ENCODE assay signal across 18 cellular contexts in genomic region chr1:94398356-94398755, GRCh38.
"Had no signal": no experiment of that assay in that cellular context is flagged by ENCODE, and none has a peak within 500 bp of the region (broad histone marks: within the 10 kb centered on the region; RNA-seq: fewer than 3 reads in every experiment).

No MANE protein-coding gene starts in this region.

- H3K9me3 ChIP-seq: neutrophil, pancreas, psoas muscle, right atrium auricular region, suprapubic skin, tibial nerve had no signal

- H3K4me1 ChIP-seq: psoas muscle, right atrium auricular region, tibial nerve had no signal

- H3K27me3 ChIP-seq: neutrophil, pancreas, right atrium auricular region, suprapubic skin, tibial nerve had no signal

- H3K4me3 ChIP-seq: pancreas, psoas muscle, right atrium auricular region, suprapubic skin, tibial nerve had no signal

- DNase-seq: activated CD4-positive, alpha-beta memory T cell treated with anti-CD3 and anti-CD28 coated beads for 36 hours; activated CD4-positive, alpha-beta T cell treated with anti-CD3 and anti-CD28 coated beads for 48 hours; activated effector memory CD4-positive, alpha-beta T cell treated with anti-CD3 and anti-CD28 coated beads, Interleukin-2, amount 50 U/mL, for 16 hours; activated naive CD4-positive, alpha-beta T cell treated with anti-CD3 and anti-CD28 coated beads, Interleukin-2, amount 10 ng/mL, durations not matched to agents 7 days and 5 days; activated naive CD8-positive, alpha-beta T cell treated with anti-CD3 and anti-CD28 coated beads, Interleukin-2, amount 50 U/mL, for 24 hours; anterior cingulate cortex; central memory CD4-positive, alpha-beta T cell; effector memory CD4-positive, alpha-beta T cell; islet precursor cell; left cardiac atrium; pancreas; psoas muscle; stimulated activated CD4-positive, alpha-beta T cell treated with anti-CD3 and anti-CD28 coated beads, Interleukin-2, amount 100 ng/mL, for 24 hours; stimulated activated naive CD8-positive, alpha-beta T cell treated with anti-CD3 and anti-CD28 coated beads, Interleukin-15, amount 100 ng/mL, for 72 hours had no signal

- H3K27ac ChIP-seq: neutrophil, pancreas, psoas muscle, right atrium auricular region, suprapubic skin, tibial nerve had no signal

- H3K36me3 ChIP-seq: neutrophil, pancreas, right atrium auricular region, suprapubic skin, tibial nerve had no signal
